ENCODE assay signal across 23 cellular contexts in genomic region chr3:65202395-65202794, GRCh38.
DNase-seq lines count a peak whose midpoint lies in the region; TF ChIP-seq lines count a peak whose summit lies in the region.
"Had no signal": no experiment of that assay in that cellular context is flagged by ENCODE, and none has a peak within 500 bp of the region (broad histone marks: within the 10 kb centered on the region; RNA-seq: fewer than 3 reads in every experiment).

No MANE protein-coding gene starts in this region.

- H3K4me1 ChIP-seq in subcutaneous abdominal adipose tissue (ENCODE audit: control insufficient read depth in 5 of 5, insufficient read depth in 5 of 5, low read length in 5 of 5): peaks cover 0 to 18% (median 5%) of the 10 kb centered on the region in 5 donors
- H3K4me1 ChIP-seq: BLaER1 had no signal

- H3K27ac ChIP-seq in subcutaneous abdominal adipose tissue (ENCODE audit: low read depth, low read length): peak overlapping the region; percentile 35
- H3K27ac ChIP-seq: BLaER1 had no signal

- H3K36me3 ChIP-seq in subcutaneous abdominal adipose tissue (ENCODE audit: control insufficient read depth in 5 of 5, insufficient read depth in 5 of 5, low read length in 5 of 5): no peaks in the 10 kb centered on the region
- H3K36me3 ChIP-seq: BE2C, BLaER1 had no signal

- in situ Hi-C loops in KBM-7 (cut with MboI; ENCODE audit: low pct_unique_long_range_greater_than_20kb, low sequenced_read_pairs): no loop called here

- H3K4me1 Mint-ChIP-seq in mesothelial cell of epicardium: peaks cover 47% of the 10 kb centered on the region
- H3K4me1 Mint-ChIP-seq: CD14-positive monocyte; CD4-positive, alpha-beta memory T cell; CD4-positive, CD25-positive, alpha-beta regulatory T cell; CD8-positive, alpha-beta memory T cell had no signal

- H3K4me3 ChIP-seq in subcutaneous abdominal adipose tissue (ENCODE audit: low read depth in 1 of 5, low read length in 5 of 5): no peak overlapping the region
- H3K4me3 ChIP-seq: BLaER1, GM12878 had no signal

- no peak overlapping the region for H3K4me3 Mint-ChIP-seq in mesothelial cell of epicardium
- H3K4me3 Mint-ChIP-seq: CD14-positive monocyte; CD4-positive, alpha-beta memory T cell; CD4-positive, CD25-positive, alpha-beta regulatory T cell; CD8-positive, alpha-beta memory T cell had no signal

- H3K9me3 Mint-ChIP-seq in mesothelial cell of epicardium: no peaks in the 10 kb centered on the region

- peak overlapping the region; percentile 71 for H3K27ac Mint-ChIP-seq in mesothelial cell of epicardium
- H3K27ac Mint-ChIP-seq: CD14-positive monocyte; CD4-positive, alpha-beta memory T cell; CD4-positive, CD25-positive, alpha-beta regulatory T cell; CD8-positive, alpha-beta memory T cell had no signal

- H3K9me3 ChIP-seq in subcutaneous abdominal adipose tissue (ENCODE audit: control insufficient read depth in 5 of 5, low read length in 5 of 5): peaks cover 0 to 4% (median 0%) of the 10 kb centered on the region in 5 donors
- H3K9me3 ChIP-seq: BE2C, BLaER1 had no signal

- no peaks in the 10 kb centered on the region for H3K27me3 ChIP-seq in subcutaneous abdominal adipose tissue (ENCODE audit: control insufficient read depth in 5 of 5, insufficient read depth in 4 of 5, low read length in 5 of 5)
- H3K27me3 ChIP-seq: BE2C, BLaER1 had no signal

- H3K27me3 Mint-ChIP-seq in mesothelial cell of epicardium (ENCODE audit: low read depth): peaks cover 2% of the 10 kb centered on the region
- H3K27me3 Mint-ChIP-seq: CD4-positive, alpha-beta memory T cell; CD4-positive, CD25-positive, alpha-beta regulatory T cell had no signal

- no peaks in the 10 kb centered on the region for H3K36me3 Mint-ChIP-seq in mesothelial cell of epicardium
- H3K36me3 Mint-ChIP-seq: CD14-positive monocyte; CD4-positive, alpha-beta memory T cell; CD4-positive, CD25-positive, alpha-beta regulatory T cell; CD8-positive, alpha-beta memory T cell had no signal

- peak overlapping the region in 1 of 5 donors; percentile 15 for H3K9ac ChIP-seq in subcutaneous abdominal adipose tissue (ENCODE audit: low read length in 5 of 5)
- H3K9ac ChIP-seq: BLaER1 had no signal

- DNase-seq in SK-N-DZ (ENCODE audit: low spot score): peak; percentile 53
- no peak for DNase-seq in mesothelial cell of epicardium (ENCODE audit: low spot score in 2 of 2, unreplicated experiment in 2 of 2)
- no peak for DNase-seq in dedifferentiated amniotic fluid mesenchymal stem cell (ENCODE audit: extremely low spot score)
- no peak for DNase-seq in KBM-7
- DNase-seq: 8988T; ACHN; BE2C; C1 segment of cervical spinal cord; CD4-positive, alpha-beta memory T cell; CD4-positive, CD25-positive, alpha-beta regulatory T cell; CD8-positive, alpha-beta memory T cell; COR-L47; DMS 273 treated with DMSO at 0.1 percent for 48 hours; DMS153; DMS53; DMS79; DND-41; EL; GDM1 had no signal

- no peak for TF ChIP-seq CTCF in mesothelial cell of epicardium (IDR thresholded peaks at IDR 0.05; ENCODE audit: unreplicated experiment)
